ENCODE assay signal across 8 cellular contexts in genomic region chr2:197310271-197310939, GRCh38. TPM values are rescaled to one million over a fixed set of nuclear protein-coding genes. Genes with fewer than 3 reads are reported as not detected.
DNase-seq lines count a peak whose midpoint lies in the region; ATAC-seq and TF ChIP-seq lines count a peak whose summit lies in the region.

ANKRD44 (minus strand) TSS chr2:197310780; CDS start chr2:197310604, 176 bp downstream.

- 0 to 1% (median 1%) methylated on average over 24 to 93 of the region's 93 CpGs for WGBS in ovary, 3 donors
- under 1% methylated on average over 93 of the region's 93 CpGs for WGBS in thymus

- H3K27ac ChIP-seq in ovary = peak within 1 kb of the TSS; percentile 61 to 64
- H3K27ac ChIP-seq in thymus (ENCODE audit: low read depth) = peak within 1 kb of the TSS; percentile 97

- peaks cover 10 to 16% of the 10 kb centered on the region in 2 donors for H3K36me3 Mint-ChIP-seq in activated naive CD4-positive, alpha-beta T cell treated with anti-CD3 and anti-CD28 coated beads, Interleukin-2, amount 50 U/mL, for 72 hours

- no peak for TF ChIP-seq EP300 in ovary (IDR thresholded peaks at IDR 0.05)

- DNase-seq in HFF-Myc (ENCODE audit: extremely low read depth, low read depth) (peak; percentile 19), NAMALWA (ENCODE audit: low spot score) (peak; percentile 83), SKM-1 (lab: John Stamatoyannopoulos, UW; ENCODE audit: unreplicated experiment) (peak; percentile 70), glomerular visceral epithelial cell (ENCODE audit: extremely low spot score) (peak; percentile 92), ovary (peak; percentile 83 to 90 (median 88))
- DNase-seq in activated naive CD4-positive, alpha-beta T cell treated with anti-CD3 and anti-CD28 coated beads, Interleukin-2, amount 50 U/mL, for 72 hours (ENCODE audit: low spot score in 2 of 2) = peak; percentile 85 to 89

- no peaks in the 10 kb centered on the region for H3K36me3 ChIP-seq in ovary
- no peaks in the 10 kb centered on the region for H3K36me3 ChIP-seq in thymus (ENCODE audit: control insufficient read depth, insufficient read depth)

- peak within 1 kb of the TSS; percentile 75 for H3K4me3 ChIP-seq in GM08714 (ENCODE audit: low read length)
- peak within 1 kb of the TSS; percentile 55 for H3K4me3 ChIP-seq in HFF-Myc (replicated peaks; ENCODE audit: low read depth, low read length)
- H3K4me3 ChIP-seq in ovary = peak within 1 kb of the TSS; percentile 52
- peak within 1 kb of the TSS; percentile 89 for H3K4me3 ChIP-seq in thymus (ENCODE audit: low read length)

- peak within 1 kb of the TSS; percentile 95 to 96 for H3K27ac Mint-ChIP-seq in activated naive CD4-positive, alpha-beta T cell treated with anti-CD3 and anti-CD28 coated beads, Interleukin-2, amount 50 U/mL, for 72 hours

- no peaks in the 10 kb centered on the region for H3K9me3 Mint-ChIP-seq in activated naive CD4-positive, alpha-beta T cell treated with anti-CD3 and anti-CD28 coated beads, Interleukin-2, amount 50 U/mL, for 72 hours

- TF ChIP-seq POLR2A in ovary (IDR thresholded peaks at IDR 0.05) = peak; percentile 67

- H3K27me3 ChIP-seq in ovary = no peaks in the 10 kb centered on the region
- H3K27me3 ChIP-seq in thymus (ENCODE audit: control insufficient read depth, insufficient read depth) = no peaks in the 10 kb centered on the region

- H3K4me1 ChIP-seq in ovary (ENCODE audit: insufficient read depth) (peaks cover 4% of the 10 kb centered on the region), thymus (ENCODE audit: control insufficient read depth, insufficient read depth, low read length) (peaks cover 38% of the 10 kb centered on the region)

- intact Hi-C loops in ovary (cut with DNase I) = loop anchor here (5.0 to 10.0 kb wide), 5 partner anchors 116 to 296 kb away; no protein-coding TSS in a partner anchor

- TF ChIP-seq CTCF in HFF-Myc (IDR thresholded peaks at IDR 0.05; ENCODE audit: low read depth, low read length, missing control alignments) (no peak), ovary (IDR thresholded peaks at IDR 0.05) (peak in 2 of 3 donors; percentile 68 to 78)

- no peaks in the 10 kb centered on the region for H3K9me3 ChIP-seq in ovary
- H3K9me3 ChIP-seq in thymus (ENCODE audit: control insufficient read depth) = no peaks in the 10 kb centered on the region

- ATAC-seq in activated naive CD4-positive, alpha-beta T cell treated with anti-CD3 and anti-CD28 coated beads, Interleukin-2, amount 50 U/mL, for 72 hours = peak; percentile 75 to 80

RNA-seq across cellular contexts. Expression of gene ANKRD44, which starts in this region (rescaled TPM):
- 100 to 1,000 TPM; 103 to 130 TPM for total RNA-seq in activated naive CD4-positive, alpha-beta T cell treated with anti-CD3 and anti-CD28 coated beads, Interleukin-2, amount 50 U/mL, for 72 hours
- total RNA-seq in ovary = 10 to 100 TPM in 6 of 7 donors, 1 to 10 TPM in 1; 9.2 to 60.0 (median 11.5) TPM
- 10 to 100 TPM in 1 of 2 donors, 1 to 10 TPM in 1; 2.6 to 10.1 TPM for polyA plus RNA-seq in ovary
- polyA plus RNA-seq in thymus = 25.2 TPM

Comparison
In these comparisons a context has a peak if more than half of its experiments do, and no peak if none do; other contexts are left out.
1. Peak in every context shown above with its lines: DNase-seq, ATAC-seq, H3K4me3 ChIP-seq and H3K27ac ChIP-seq.
2. DNase-seq: peak in every context shown above with its lines; median percentile 92 in glomerular visceral epithelial cell; 88 in ovary; 87 in activated naive CD4-positive, alpha-beta T cell treated with anti-CD3 and anti-CD28 coated beads, Interleukin-2, amount 50 U/mL, for 72 hours; 83 in NAMALWA; 70 in SKM-1; 19 in HFF-Myc.